In genomic region chr5:134845335-134845851, GRCh38 we compare ENCODE assay signal across 9 cellular contexts. TPM values are rescaled to one million over a fixed set of nuclear protein-coding genes. Genes with fewer than 3 reads are reported as not detected.
DNase-seq lines count a peak whose midpoint lies in the region; ATAC-seq, FAIRE-seq and TF ChIP-seq lines count a peak whose summit lies in the region.
"Had no signal": no experiment of that assay in that cellular context is flagged by ENCODE, and none has a peak within 500 bp of the region (broad histone marks: within the 10 kb centered on the region; RNA-seq: fewer than 3 reads in every experiment).

No MANE protein-coding gene starts in this region.

- TF ChIP-seq CTCF in astrocyte (IDR thresholded peaks at IDR 0.05; ENCODE audit: insufficient read depth, low read depth, low read length), result no peak
- no peak for TF ChIP-seq CTCF in liver (IDR thresholded peaks at IDR 0.05; ENCODE audit: low read depth, low read length, missing input control)
- peak in 1 of 2 experiments; percentile 8 for TF ChIP-seq CTCF in tibial artery (IDR thresholded peaks at IDR 0.05)

- H3K9ac ChIP-seq in astrocyte (ENCODE audit: low read length), result peak overlapping the region; percentile 92
- H3K9ac ChIP-seq in liver (ENCODE audit: low read depth in 1 of 2, low read length in 2 of 2), result peak overlapping the region; percentile 17 to 48

- peaks cover 44% of the 10 kb centered on the region for H3K79me2 ChIP-seq in astrocyte (ENCODE audit: insufficient read depth, low read length)

- no peak for ATAC-seq in GM21529 (IDR thresholded peaks at IDR 0.05; ENCODE audit: unreplicated experiment)
- ATAC-seq in GM18502 (IDR thresholded peaks at IDR 0.05; ENCODE audit: poor library complexity, unreplicated experiment), result no peak

- H3K4me3 Mint-ChIP-seq in activated T-cell treated with anti-CD3 and anti-CD28 coated beads, Interleukin-2, amount 50 U/mL, for 24 hours, result peak overlapping the region; percentile 89
- peak overlapping the region; percentile 94 for H3K4me3 Mint-ChIP-seq in astrocyte (ENCODE audit: unreplicated experiment)

- H3K27me3 ChIP-seq in astrocyte (ENCODE audit: insufficient read depth, low read length) (no peaks in the 10 kb centered on the region), liver (ENCODE audit: control insufficient read depth in 4 of 4, insufficient read depth in 4 of 4, low read length in 3 of 4) (no peaks in the 10 kb centered on the region), tibial artery (no peaks in the 10 kb centered on the region)

- H3K9me3 ChIP-seq in astrocyte (ENCODE audit: insufficient read depth, low read depth, low read length) (no peaks in the 10 kb centered on the region), liver (ENCODE audit: control insufficient read depth in 4 of 4, low read length in 3 of 4) (no peaks in the 10 kb centered on the region), tibial artery (no peaks in the 10 kb centered on the region)

- 20% methylated on average over 12 of the region's 12 CpGs for WGBS in liver

- peaks cover 4% of the 10 kb centered on the region for H3K36me3 ChIP-seq in astrocyte (ENCODE audit: insufficient read depth, low read length)
- no peaks in the 10 kb centered on the region for H3K36me3 ChIP-seq in liver (ENCODE audit: control insufficient read depth in 4 of 4, insufficient read depth in 3 of 4, low read depth in 1 of 4, low read length in 3 of 4)
- H3K36me3 ChIP-seq in tibial artery, result peaks cover 0 to 9% (median 8%) of the 10 kb centered on the region in 3 donors

- H3K36me3 Mint-ChIP-seq in activated T-cell treated with anti-CD3 and anti-CD28 coated beads, Interleukin-2, amount 50 U/mL, for 24 hours (ENCODE audit: low read depth), result peaks cover 69% of the 10 kb centered on the region
- H3K36me3 Mint-ChIP-seq in astrocyte (ENCODE audit: low read depth, unreplicated experiment), result peaks cover 3% of the 10 kb centered on the region

- no peaks in the 10 kb centered on the region for H3K27me3 Mint-ChIP-seq in activated T-cell treated with anti-CD3 and anti-CD28 coated beads, Interleukin-2, amount 50 U/mL, for 24 hours
- no peaks in the 10 kb centered on the region for H3K27me3 Mint-ChIP-seq in astrocyte (ENCODE audit: low read depth, unreplicated experiment)

- H3K27ac Mint-ChIP-seq in activated T-cell treated with anti-CD3 and anti-CD28 coated beads, Interleukin-2, amount 50 U/mL, for 24 hours, result peak overlapping the region; percentile 95
- H3K27ac Mint-ChIP-seq in astrocyte (ENCODE audit: unreplicated experiment), result peak overlapping the region; percentile 87

- DNase-seq in activated T-cell treated with anti-CD3 and anti-CD28 coated beads, Interleukin-2, amount 50 U/mL, for 24 hours, result no peak
- no peak for DNase-seq in activated T-cell treated with anti-CD3 and anti-CD28 coated beads, Interleukin-2, amount 50 U/mL, for 1 hour
- DNase-seq in astrocyte (ENCODE audit: low read depth) (peak; percentile 12), tibial artery (no peak)
- no peak for DNase-seq in activated effector memory CD4-positive, alpha-beta T cell treated with Interleukin-2 at 50 U/mL for 16 hours

- peak overlapping the region; percentile 85 for H3K4me2 ChIP-seq in astrocyte (ENCODE audit: low read length)

- H2AFZ ChIP-seq in astrocyte (ENCODE audit: low read depth, low read length), result peak overlapping the region; percentile 20

- peaks cover 33% of the 10 kb centered on the region for H3K4me1 Mint-ChIP-seq in activated T-cell treated with anti-CD3 and anti-CD28 coated beads, Interleukin-2, amount 50 U/mL, for 24 hours (ENCODE audit: low read depth)
- peaks cover 26% of the 10 kb centered on the region for H3K4me1 Mint-ChIP-seq in astrocyte (ENCODE audit: low read depth, unreplicated experiment)

- H3K4me1 ChIP-seq in astrocyte (ENCODE audit: insufficient read depth, low read length), result peaks cover 22% of the 10 kb centered on the region
- H3K4me1 ChIP-seq in liver (ENCODE audit: control insufficient read depth in 4 of 4, insufficient read depth in 4 of 4, low read length in 3 of 4), result peaks cover 6 to 27% (median 17%) of the 10 kb centered on the region in 4 donors
- H3K4me1 ChIP-seq in tibial artery, result peaks cover 0 to 41% (median 28%) of the 10 kb centered on the region in 4 donors

- H3K4me3 ChIP-seq in astrocyte (ENCODE audit: insufficient read depth, low read depth, low read length) (peak overlapping the region; percentile 80), liver (ENCODE audit: low read depth in 1 of 3, low read length in 3 of 3) (peak overlapping the region in 1 of 3 donors; percentile 94), tibial artery (peak overlapping the region; percentile 73 to 83)

- no peak for FAIRE-seq in astrocyte (lab: Jason Lieb, UNC)
- FAIRE-seq: frontal cortex had no signal

- H4K20me1 ChIP-seq in astrocyte (ENCODE audit: insufficient read depth, low read length), result peaks cover 29% of the 10 kb centered on the region

- H3K27ac ChIP-seq in astrocyte (ENCODE audit: low read depth, low read length) (peak overlapping the region; percentile 87), liver (ENCODE audit: low read depth in 1 of 2, low read length in 2 of 2) (peak overlapping the region; percentile 93 to 96), tibial artery (peak overlapping the region; percentile 95 to 96)

- intact Hi-C loops in tibial artery (cut with DNase I; ENCODE audit: low total_unique reads), result loop anchor here (5.0 kb wide), 1 partner anchor 57 kb away; no protein-coding TSS in a partner anchor

- no peaks in the 10 kb centered on the region for H3K9me3 Mint-ChIP-seq in activated T-cell treated with anti-CD3 and anti-CD28 coated beads, Interleukin-2, amount 50 U/mL, for 24 hours
- H3K9me3 Mint-ChIP-seq in astrocyte (ENCODE audit: unreplicated experiment), result no peaks in the 10 kb centered on the region

- TF ChIP-seq RAD21 in liver (IDR thresholded peaks at IDR 0.05), result no peak

TF ChIP-seq in liver, 16 proteins besides CTCF, POLR2A, EP300 and RAD21:
- peak; percentile 20 for TF ChIP-seq FOXA1 (IDR thresholded peaks at IDR 0.05)
- peak; percentile 24 for TF ChIP-seq NR2F2 (IDR thresholded peaks at IDR 0.05)
- TF ChIP-seq JUND (IDR thresholded peaks at IDR 0.05), result peak in 1 of 2 donors; percentile 15
- peak; percentile 12 to 26 for TF ChIP-seq RXRA (IDR thresholded peaks at IDR 0.05)
- TF ChIP-seq, protein P1, sequence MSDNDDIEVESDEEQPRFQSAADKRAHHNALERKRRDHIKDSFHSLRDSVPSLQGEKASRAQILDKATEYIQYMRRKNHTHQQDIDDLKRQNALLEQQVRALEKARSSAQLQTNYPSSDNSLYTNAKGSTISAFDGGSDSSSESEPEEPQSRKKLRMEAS (IDR thresholded peaks at IDR 0.05), result no peak
TF ChIP-seq in liver: peak in this region for 4.

RNA-seq across cellular contexts. Expression of gene C5orf24, which starts 0.4 kb away (rescaled TPM):
- total RNA-seq in astrocyte (88.4 and 96.9 TPM in 2 replicates), liver (10 to 100 TPM; 21.5 to 48.9 TPM)
- polyA plus RNA-seq in liver, result 10 to 100 TPM; 14.5 to 25.3 TPM

RNA-seq across cellular contexts. Expression of gene TXNDC15, which starts 28.8 kb away (rescaled TPM):
- 65.6 and 72.9 TPM in 2 replicates for total RNA-seq in astrocyte
- total RNA-seq in liver, result 10 to 100 TPM; 35.3 to 53.1 TPM
- polyA plus RNA-seq in liver, result 10 to 100 TPM; 29.3 to 53.0 TPM

RNA-seq across cellular contexts. Expression of gene PCBD2, which starts 59.5 kb away (rescaled TPM):
- 9.9 and 10.2 TPM in 2 replicates for total RNA-seq in astrocyte
- 10 to 100 TPM in 1 of 2 donors, 1 to 10 TPM in 1; 8.3 to 12.4 TPM for total RNA-seq in liver
- 10 to 100 TPM in 1 of 2 donors, 1 to 10 TPM in 1; 5.9 to 12.8 TPM for polyA plus RNA-seq in liver
